10 cellular contexts compared by ENCODE assay signal in genomic region chr7:106866298-106867281, GRCh38. TPM values are rescaled to one million over a fixed set of nuclear protein-coding genes. Genes with fewer than 3 reads are reported as not detected.
DNase-seq lines count a peak whose midpoint lies in the region; ATAC-seq and TF ChIP-seq lines count a peak whose summit lies in the region.
"Had no signal": no experiment of that assay in that cellular context is flagged by ENCODE, and none has a peak within 500 bp of the region (broad histone marks: within the 10 kb centered on the region; RNA-seq: fewer than 3 reads in every experiment).

No MANE protein-coding gene starts in this region.

- H3K9ac ChIP-seq in BLaER1 (peak overlapping the region; percentile 88), KMS-11 (peak overlapping the region; percentile 54), PC-3 (ENCODE audit: low read length) (no peak overlapping the region)

- no peaks in the 10 kb centered on the region for H3K27me3 Mint-ChIP-seq in central memory CD8-positive, alpha-beta T cell

- H3F3A ChIP-seq in PC-3 (ENCODE audit: low read length, unreplicated experiment) = no peaks in the 10 kb centered on the region

- CTCF ChIA-PET in PC-3 (lab: Charles Lee) = no interaction called here

- H3K9me3 ChIP-seq in BLaER1 (peaks cover 11% of the 10 kb centered on the region; the same call in 1 of the 2 replicates), PC-3 (ENCODE audit: low read length) (no peaks in the 10 kb centered on the region)

- peaks cover 64% of the 10 kb centered on the region for H3K4me1 Mint-ChIP-seq in central memory CD8-positive, alpha-beta T cell

- peak; percentile 36 for ATAC-seq in GM19043 (IDR thresholded peaks at IDR 0.05; ENCODE audit: low read depth, unreplicated experiment)
- peak; percentile 24 for ATAC-seq in central memory CD8-positive, alpha-beta T cell (replicated peaks; ENCODE audit: extremely low read depth, poor library complexity, severe bottlenecking)
- no peak for ATAC-seq in HG03460 (IDR thresholded peaks at IDR 0.05; ENCODE audit: unreplicated experiment)
- no peak for ATAC-seq in PC-3

- H3K27me3 ChIP-seq in BLaER1 (no peaks in the 10 kb centered on the region), KMS-11 (ENCODE audit: insufficient read depth, low read depth) (no peaks in the 10 kb centered on the region), PC-3 (ENCODE audit: low read length) (peaks cover 54% of the 10 kb centered on the region)

- H3K36me3 Mint-ChIP-seq in central memory CD8-positive, alpha-beta T cell (ENCODE audit: insufficient read depth) = peaks cover 26% of the 10 kb centered on the region

- H4K20me1 ChIP-seq in BLaER1 (peaks cover 46% of the 10 kb centered on the region), KMS-11 (ENCODE audit: insufficient read depth) (no peaks in the 10 kb centered on the region), PC-3 (ENCODE audit: low read length) (no peaks in the 10 kb centered on the region)

- peak overlapping the region; percentile 87 for H3K27ac Mint-ChIP-seq in central memory CD8-positive, alpha-beta T cell (ENCODE audit: low read depth)

- BruUV-seq in PC-3 (replicated peaks; lab: Mats Ljungman, UMichigan) = no TSS peak

- POLR2A ChIA-PET in PC-3 (lab: Charles Lee; ENCODE audit: unreplicated experiment) = no interaction called here

- H3K4me2 ChIP-seq in BLaER1 (peak overlapping the region; percentile 97), KMS-11 (peak overlapping the region; percentile 84), PC-3 (ENCODE audit: low read length) (no peak overlapping the region)

- H3K4me1 ChIP-seq in BLaER1 (peaks cover 75% of the 10 kb centered on the region), KMS-11 (ENCODE audit: low read depth, poor library complexity, severe bottlenecking) (peaks cover 45% of the 10 kb centered on the region), PC-3 (ENCODE audit: insufficient read depth, low read length) (no peaks in the 10 kb centered on the region)

- no peaks in the 10 kb centered on the region for H3K9me3 Mint-ChIP-seq in central memory CD8-positive, alpha-beta T cell

- H3K79me2 ChIP-seq in KMS-11 (ENCODE audit: insufficient read depth, low read depth) = 0 out of 2 replicates have a peak, but pooled peaks cover 4% of the 10 kb centered on the region
- no peaks in the 10 kb centered on the region for H3K79me2 ChIP-seq in PC-3 (ENCODE audit: low read length)

- no peaks in the 10 kb centered on the region for H3K9me2 ChIP-seq in PC-3 (replicated peaks; ENCODE audit: low read length)

- intact Hi-C loops in PC-3 (cut with micrococcal nuclease) = no loop called here

- peaks cover 41% of the 10 kb centered on the region for H3K36me3 ChIP-seq in BLaER1
- no peaks in the 10 kb centered on the region for H3K36me3 ChIP-seq in KMS-11 (ENCODE audit: insufficient read depth)
- H3K36me3 ChIP-seq in PC-3 (ENCODE audit: low read depth, low read length) = no peaks in the 10 kb centered on the region

- peak overlapping the region; percentile 88 for H3K4me3 Mint-ChIP-seq in central memory CD8-positive, alpha-beta T cell

- H3K27ac ChIP-seq in BLaER1 = peak overlapping the region; percentile 94
- H3K27ac ChIP-seq in KMS-11 = no peak overlapping the region
- H3K27ac ChIP-seq in PC-3 (ENCODE audit: low read length) = no peak overlapping the region

- no peak for DNase-seq in central memory CD8-positive, alpha-beta T cell (ENCODE audit: low spot score in 2 of 2)
- no peak for DNase-seq in PC-3
- no peak for DNase-seq in activated gamma-delta T cell (lab: John Stamatoyannopoulos, UW)
- DNase-seq in A172 (ENCODE audit: low spot score) = no peak
- DNase-seq: amygdala, NCI-H1436 treated with DMSO at 0.1 percent for 48 hours had no signal

- H2AFZ ChIP-seq in KMS-11 (ENCODE audit: low read depth) (no peak overlapping the region), PC-3 (ENCODE audit: low read length) (no peak overlapping the region)

- H3K4me3 ChIP-seq in BLaER1 (peak overlapping the region; percentile 80), KMS-11 (IDR thresholded peaks at IDR 0.05; ENCODE audit: insufficient read depth, low read depth, low read length) (no peak overlapping the region), PC-3 (ENCODE audit: low read length) (no peak overlapping the region)

- TF ChIP-seq CTCF in KMS-11 (conservative IDR thresholded peaks at IDR 0.05; ENCODE audit: low read depth, low read length) (no peak), PC-3 (conservative IDR thresholded peaks at IDR 0.05; ENCODE audit: low read depth, low read length) (no peak)

RNA-seq across cellular contexts. Expression of gene PIK3CG, which starts 1.5 kb away (rescaled TPM):
- total RNA-seq in PC-3 (2014; rRNA removed) = not detected in 2 replicates
- 4.7 and 5.4 TPM in 2 replicates for total RNA-seq in A172 (2014; rRNA removed; shearing (Covaris generic))

Comparison
In these comparisons a context has a peak if more than half of its experiments do, and no peak if none do; other contexts are left out.
1. ATAC-seq: peak in GM19043 (single experiment) and central memory CD8-positive, alpha-beta T cell (single experiment); none in HG03460 (single experiment) and PC-3 (single experiment).